ENCODE assay signal across 24 cellular contexts in the genomic region with DNA sequence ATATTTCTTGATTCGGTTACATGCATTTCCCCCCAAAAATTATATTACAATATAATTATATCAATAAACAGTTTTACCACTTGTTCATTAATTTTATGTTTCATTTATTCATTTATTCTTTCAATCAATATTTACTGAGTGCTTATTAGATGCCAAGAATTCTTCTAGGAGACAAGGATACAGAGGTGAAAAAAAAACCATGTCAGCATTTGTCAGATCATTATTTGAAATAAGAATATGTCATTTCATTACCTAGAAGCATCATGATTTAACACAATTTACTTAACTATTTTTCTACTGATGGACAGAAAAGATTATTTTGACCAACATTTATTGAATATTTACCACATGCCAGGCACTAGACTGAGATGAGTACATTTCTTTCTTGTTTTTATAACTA.
"Had no signal": no experiment of that assay in that cellular context is flagged by ENCODE, and none has a peak within 500 bp of the region (broad histone marks: within the 10 kb centered on the region; RNA-seq: fewer than 3 reads in every experiment).

No MANE protein-coding gene starts in this region.

- H3K36me3 ChIP-seq: SJCRH30 had no signal

- H3K4me2 ChIP-seq: KMS-11 had no signal

- H3K9me3 ChIP-seq: SJCRH30 had no signal

- H3K27me3 ChIP-seq: SJCRH30 had no signal

- H3K27ac ChIP-seq: HL-60, KMS-11, SJCRH30 had no signal

- H3K9ac ChIP-seq: KMS-11 had no signal

- H3K4me3 ChIP-seq: SJCRH30 had no signal

- ATAC-seq: Panc1, PC-3, Right ventricle myocardium inferior, SK-N-SH treated with all-trans-retinoic acid at 6 μM for 48 hours had no signal

- H3K4me1 ChIP-seq: SJCRH30 had no signal

- DNase-seq: Kasumi-1, NCI-H1092, NCI-H1105 treated with DMSO at 0.1 percent for 48 hours, NCI-H1417 treated with DMSO at 0.1 percent for 48 hours, NCI-H187, NCI-H2029, NCI-H2081 treated with DMSO at 0.1 percent for 48 hours, NCI-H2171, NCI-H226, NCI-H446, NCI-H510A, NCI-H524 treated with DMSO at 0.1 percent for 48 hours, NCI-H69, NCI-H774, PC-3, SHP77 treated with DMSO at 0.1 percent for 48 hours, SJCRH30, T-helper 1 cell had no signal

- FAIRE-seq: HTR-8/SVneo had no signal
